19 cellular contexts compared by ENCODE assay signal in the genomic region with DNA sequence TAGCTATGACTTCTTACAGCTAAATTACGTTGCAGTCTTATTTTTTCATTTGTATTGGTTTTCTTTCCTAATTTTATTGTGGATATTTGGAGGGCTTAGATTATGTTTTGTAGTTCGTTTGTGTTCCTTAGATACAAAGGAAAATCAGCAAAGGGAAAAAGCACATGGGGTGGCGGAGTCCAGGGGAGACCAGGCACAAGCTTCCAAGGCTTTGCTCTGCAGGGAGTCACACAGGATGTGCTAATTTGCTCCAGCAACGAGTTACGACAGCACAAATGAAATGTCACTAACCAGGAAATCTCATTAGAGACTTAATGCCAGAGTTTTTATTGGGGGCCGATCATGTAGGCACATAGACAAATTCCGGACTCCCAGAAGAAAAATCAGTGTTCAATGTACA.
"Had no signal": no experiment of that assay in that cellular context is flagged by ENCODE, and none has a peak within 500 bp of the region (broad histone marks: within the 10 kb centered on the region; RNA-seq: fewer than 3 reads in every experiment).

No MANE protein-coding gene starts in this region.

- DNase-seq: activated CD4-positive, alpha-beta T cell treated with anti-CD3 and anti-CD28 coated beads, Interleukin-2, amount 10 ng/mL, durations not matched to agents 7 days and 5 days; activated gamma-delta T cell; activated T-cell treated with anti-CD3 and anti-CD28 coated beads, Interleukin-2, amount 50 U/mL, for 72 hours; effector memory CD4-positive, alpha-beta T cell; foreskin fibroblast; hypothalamus; left ventricle myocardium superior; mucosa of descending colon; naive B cell; pancreas; stimulated activated CD4-positive, alpha-beta T cell treated with anti-CD3 and anti-CD28 coated beads, Interleukin-4, amount 100 ng/mL, for 1 hour; stimulated activated naive CD8-positive, alpha-beta T cell treated with anti-CD3 and anti-CD28 coated beads, Interleukin-15, amount 100 ng/mL, for 72 hours; transverse colon; uterus had no signal

- ATAC-seq: activated T-cell treated with anti-CD3 and anti-CD28 coated beads, Interleukin-2, amount 50 U/mL, for 72 hours; left ventricle myocardium superior; mucosa of descending colon; pancreas; sciatic nerve; stimulated activated naive CD8-positive, alpha-beta T cell treated with anti-CD3 and anti-CD28 coated beads, Interleukin-15, amount 100 ng/mL, for 72 hours had no signal

- H3K9me3 ChIP-seq: mucosa of descending colon, pancreas, suprapubic skin, transverse colon, uterus had no signal

- H3K4me2 ChIP-seq: smooth muscle cell had no signal

- H3K27ac Mint-ChIP-seq: activated CD4-positive, alpha-beta T cell treated with anti-CD3 and anti-CD28 coated beads, Interleukin-2, amount 10 ng/mL, durations not matched to agents 7 days and 5 days; dendritic cell treated with granulocyte-macrophage colony-stimulating factor and Interleukin-4, amounts not matched to agents 40 ng/mL and 50 ng/mL, for 4 days; naive B cell had no signal

- H3K27me3 Mint-ChIP-seq: activated CD4-positive, alpha-beta T cell treated with anti-CD3 and anti-CD28 coated beads, Interleukin-2, amount 10 ng/mL, durations not matched to agents 7 days and 5 days; activated naive CD8-positive, alpha-beta T cell; dendritic cell treated with granulocyte-macrophage colony-stimulating factor and Interleukin-4, amounts not matched to agents 40 ng/mL and 50 ng/mL, for 4 days; naive B cell; stimulated activated naive CD8-positive, alpha-beta T cell treated with anti-CD3 and anti-CD28 coated beads, Interleukin-15, amount 100 ng/mL, for 72 hours had no signal

- H3K27ac ChIP-seq: pancreas, suprapubic skin, transverse colon had no signal

- H3K36me3 ChIP-seq: pancreas, uterus had no signal

- H3K4me3 ChIP-seq: mucosa of descending colon, pancreas, smooth muscle cell, suprapubic skin, transverse colon, uterus had no signal

- H3K9me3 Mint-ChIP-seq: activated T-cell treated with anti-CD3 and anti-CD28 coated beads, Interleukin-2, amount 50 U/mL, for 72 hours; dendritic cell treated with granulocyte-macrophage colony-stimulating factor and Interleukin-4, amounts not matched to agents 40 ng/mL and 50 ng/mL, for 4 days had no signal

- H3K27me3 ChIP-seq: pancreas, suprapubic skin, transverse colon, uterus had no signal

- H3K4me3 Mint-ChIP-seq: activated CD4-positive, alpha-beta T cell treated with anti-CD3 and anti-CD28 coated beads, Interleukin-2, amount 10 ng/mL, durations not matched to agents 7 days and 5 days; activated naive CD8-positive, alpha-beta T cell; activated T-cell treated with anti-CD3 and anti-CD28 coated beads, Interleukin-2, amount 50 U/mL, for 72 hours; dendritic cell treated with granulocyte-macrophage colony-stimulating factor and Interleukin-4, amounts not matched to agents 40 ng/mL and 50 ng/mL, for 4 days; naive B cell; stimulated activated naive CD8-positive, alpha-beta T cell treated with anti-CD3 and anti-CD28 coated beads, Interleukin-15, amount 100 ng/mL, for 72 hours had no signal

- H3K4me1 ChIP-seq: pancreas, uterus had no signal
